Comparison of ENCODE assay signal across 9 cellular contexts in genomic region chr1:218575856-218576255, GRCh38.
"Had no signal": no experiment of that assay in that cellular context is flagged by ENCODE, and none has a peak within 500 bp of the region (broad histone marks: within the 10 kb centered on the region; RNA-seq: fewer than 3 reads in every experiment).

No MANE protein-coding gene starts in this region.

- H3K27me3 Mint-ChIP-seq: IgD-negative memory B cell had no signal

- FAIRE-seq: H1, H54, HepG2 had no signal

- H2AFZ ChIP-seq: GM23338 had no signal

- H3K4me1 Mint-ChIP-seq: IgD-negative memory B cell had no signal

- H3K27ac Mint-ChIP-seq: GM23338, IgD-negative memory B cell had no signal

- H3K4me3 Mint-ChIP-seq: GM23338, H9 had no signal

- H3K4me3 ChIP-seq: GM23338 had no signal

- H3K4me2 ChIP-seq: GM23338 had no signal

- ATAC-seq: GM23338, HepG2 had no signal

- H3K27ac ChIP-seq: HL-60 had no signal

- H3K9me3 Mint-ChIP-seq: GM23338, H9 had no signal

- DNase-seq: H9, HCEC 1CT, KBM-7 had no signal
